Comparison of ENCODE assay signal across 16 cellular contexts in the genomic region with DNA sequence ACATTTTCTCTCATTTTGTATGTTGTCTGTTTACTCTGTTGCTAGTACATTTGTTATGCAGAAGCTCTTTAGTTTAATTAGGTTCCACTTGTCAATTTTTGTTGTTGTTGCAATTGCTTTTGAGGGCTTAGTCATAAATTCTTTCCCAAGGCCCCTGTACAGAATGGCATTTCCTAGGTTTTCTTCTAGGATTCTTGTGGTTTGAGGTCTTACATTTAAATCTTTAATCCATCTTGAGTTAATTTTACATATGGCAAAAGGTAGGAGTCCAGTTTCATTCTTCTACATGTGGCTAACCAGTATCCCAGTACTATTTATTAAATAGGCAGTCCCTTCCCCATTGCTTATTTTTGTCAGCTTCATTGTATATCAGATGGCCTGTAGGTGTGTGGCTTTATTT.
"Had no signal": no experiment of that assay in that cellular context is flagged by ENCODE, and none has a peak within 500 bp of the region (broad histone marks: within the 10 kb centered on the region; RNA-seq: fewer than 3 reads in every experiment).

No MANE protein-coding gene starts in this region.

- H3K36me3 ChIP-seq: ascending aorta, cardiac muscle cell, heart right ventricle, sigmoid colon, thoracic aorta, upper lobe of left lung had no signal

- H3K27ac ChIP-seq: ascending aorta, cardiac muscle cell, heart right ventricle, sigmoid colon, thoracic aorta, upper lobe of left lung had no signal

- DNase-seq: activated CD8-positive, alpha-beta memory T cell treated with anti-CD3 and anti-CD28 coated beads, Interleukin-2, amount 50 U/mL, for 4 hours; activated T-cell treated with anti-CD3 and anti-CD28 coated beads, Interleukin-2, amount 50 U/mL, for 24 hours; dermis blood vessel endothelial cell; effector CD8-positive, alpha-beta T cell; heart right ventricle; naive thymus-derived CD4-positive, alpha-beta T cell; posterior cingulate gyrus; sigmoid colon; stimulated activated CD4-positive, alpha-beta T cell treated with anti-CD3 and anti-CD28 coated beads, Interleukin-4, amount 100 ng/mL, for 1 hour; stimulated activated naive CD4-positive, alpha-beta T cell; T-helper 9 cell; upper lobe of left lung had no signal

- H3K4me3 ChIP-seq: ascending aorta, cardiac muscle cell, heart right ventricle, lung, sigmoid colon, thoracic aorta, upper lobe of left lung had no signal

- H3K27me3 ChIP-seq: ascending aorta, cardiac muscle cell, heart right ventricle, sigmoid colon, upper lobe of left lung had no signal

- H3K4me1 ChIP-seq: ascending aorta, heart right ventricle, sigmoid colon, upper lobe of left lung had no signal

- H3K9me3 ChIP-seq: ascending aorta, thoracic aorta had no signal
